In the genomic region with DNA sequence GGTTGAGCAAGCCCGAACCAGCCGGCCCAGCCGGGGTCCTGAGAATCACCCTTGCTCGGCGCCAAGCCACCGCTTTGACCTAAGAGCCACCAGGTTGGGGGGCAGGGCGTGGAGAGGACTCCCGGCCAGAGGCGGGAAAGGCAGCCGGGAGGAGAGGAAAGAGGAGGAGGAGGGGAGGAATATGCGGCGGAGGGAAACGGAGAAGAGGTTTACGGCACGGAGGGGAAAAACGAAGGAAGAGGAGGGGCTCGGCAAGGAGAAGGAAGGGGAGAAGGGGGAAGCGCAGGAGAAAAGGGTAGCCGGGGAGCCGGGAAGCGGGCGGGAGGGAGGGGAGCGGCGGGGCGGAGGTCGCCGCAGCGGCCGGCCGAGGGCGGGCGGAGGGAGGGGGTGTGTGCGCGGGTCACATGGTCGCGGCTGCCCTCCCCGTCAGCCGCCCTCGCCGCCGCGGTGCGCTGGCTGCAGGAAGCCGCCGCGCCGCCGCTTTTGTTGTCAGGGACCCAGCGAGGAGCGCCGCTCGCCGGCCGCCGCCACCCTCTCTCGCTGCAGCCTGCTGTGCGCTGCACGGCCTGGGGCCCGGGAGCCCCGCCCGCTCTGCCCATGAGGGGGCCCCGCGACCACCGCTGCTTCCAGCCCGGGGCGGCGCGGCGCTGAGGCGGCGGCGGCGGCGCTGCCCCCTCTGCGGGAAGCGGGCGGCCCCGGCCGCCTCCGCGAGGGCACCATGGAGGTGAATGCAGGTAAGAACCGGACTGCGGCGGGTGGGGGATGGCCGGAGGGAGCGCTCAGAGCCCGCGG, we compare ENCODE assay signal across 1 cellular context.
TF ChIP-seq lines count a peak whose summit lies in the region.

A gene (plus strand): TSS at position 426 of the 792 bp plus-strand sequence. CDS start 293 bp downstream, at position 719.

TF ChIP-seq in SK-N-SH, 30 proteins besides CTCF, POLR2A, EP300 and RAD21 (continued from another document):
- TF ChIP-seq, protein P1, sequence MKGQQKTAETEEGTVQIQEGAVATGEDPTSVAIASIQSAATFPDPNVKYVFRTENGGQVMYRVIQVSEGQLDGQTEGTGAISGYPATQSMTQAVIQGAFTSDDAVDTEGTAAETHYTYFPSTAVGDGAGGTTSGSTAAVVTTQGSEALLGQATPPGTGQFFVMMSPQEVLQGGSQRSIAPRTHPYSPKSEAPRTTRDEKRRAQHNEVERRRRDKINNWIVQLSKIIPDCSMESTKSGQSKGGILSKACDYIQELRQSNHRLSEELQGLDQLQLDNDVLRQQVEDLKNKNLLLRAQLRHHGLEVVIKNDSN (IDR thresholded peaks at IDR 0.05; ENCODE audit: borderline replicate concordance, low read depth): peak; percentile 84
- TF ChIP-seq, protein P2, sequence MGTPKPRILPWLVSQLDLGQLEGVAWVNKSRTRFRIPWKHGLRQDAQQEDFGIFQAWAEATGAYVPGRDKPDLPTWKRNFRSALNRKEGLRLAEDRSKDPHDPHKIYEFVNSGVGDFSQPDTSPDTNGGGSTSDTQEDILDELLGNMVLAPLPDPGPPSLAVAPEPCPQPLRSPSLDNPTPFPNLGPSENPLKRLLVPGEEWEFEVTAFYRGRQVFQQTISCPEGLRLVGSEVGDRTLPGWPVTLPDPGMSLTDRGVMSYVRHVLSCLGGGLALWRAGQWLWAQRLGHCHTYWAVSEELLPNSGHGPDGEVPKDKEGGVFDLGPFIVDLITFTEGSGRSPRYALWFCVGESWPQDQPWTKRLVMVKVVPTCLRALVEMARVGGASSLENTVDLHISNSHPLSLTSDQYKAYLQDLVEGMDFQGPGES (IDR thresholded peaks at IDR 0.05; ENCODE audit: low read depth, low read length): no peak
- TF ChIP-seq TAF1 (IDR thresholded peaks at IDR 0.05; ENCODE audit: borderline replicate concordance, low read depth, low read length): peak; percentile 68; the same call in 1 of the 2 replicates
- TF ChIP-seq NRF1 (IDR thresholded peaks at IDR 0.05; ENCODE audit: low read depth, low read length): no peak
- TF ChIP-seq, protein P3, sequence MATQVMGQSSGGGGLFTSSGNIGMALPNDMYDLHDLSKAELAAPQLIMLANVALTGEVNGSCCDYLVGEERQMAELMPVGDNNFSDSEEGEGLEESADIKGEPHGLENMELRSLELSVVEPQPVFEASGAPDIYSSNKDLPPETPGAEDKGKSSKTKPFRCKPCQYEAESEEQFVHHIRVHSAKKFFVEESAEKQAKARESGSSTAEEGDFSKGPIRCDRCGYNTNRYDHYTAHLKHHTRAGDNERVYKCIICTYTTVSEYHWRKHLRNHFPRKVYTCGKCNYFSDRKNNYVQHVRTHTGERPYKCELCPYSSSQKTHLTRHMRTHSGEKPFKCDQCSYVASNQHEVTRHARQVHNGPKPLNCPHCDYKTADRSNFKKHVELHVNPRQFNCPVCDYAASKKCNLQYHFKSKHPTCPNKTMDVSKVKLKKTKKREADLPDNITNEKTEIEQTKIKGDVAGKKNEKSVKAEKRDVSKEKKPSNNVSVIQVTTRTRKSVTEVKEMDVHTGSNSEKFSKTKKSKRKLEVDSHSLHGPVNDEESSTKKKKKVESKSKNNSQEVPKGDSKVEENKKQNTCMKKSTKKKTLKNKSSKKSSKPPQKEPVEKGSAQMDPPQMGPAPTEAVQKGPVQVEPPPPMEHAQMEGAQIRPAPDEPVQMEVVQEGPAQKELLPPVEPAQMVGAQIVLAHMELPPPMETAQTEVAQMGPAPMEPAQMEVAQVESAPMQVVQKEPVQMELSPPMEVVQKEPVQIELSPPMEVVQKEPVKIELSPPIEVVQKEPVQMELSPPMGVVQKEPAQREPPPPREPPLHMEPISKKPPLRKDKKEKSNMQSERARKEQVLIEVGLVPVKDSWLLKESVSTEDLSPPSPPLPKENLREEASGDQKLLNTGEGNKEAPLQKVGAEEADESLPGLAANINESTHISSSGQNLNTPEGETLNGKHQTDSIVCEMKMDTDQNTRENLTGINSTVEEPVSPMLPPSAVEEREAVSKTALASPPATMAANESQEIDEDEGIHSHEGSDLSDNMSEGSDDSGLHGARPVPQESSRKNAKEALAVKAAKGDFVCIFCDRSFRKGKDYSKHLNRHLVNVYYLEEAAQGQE (IDR thresholded peaks at IDR 0.05; ENCODE audit: low read depth, low read length): no peak
- TF ChIP-seq MXI1 (IDR thresholded peaks at IDR 0.05; ENCODE audit: low read depth, low read length): peak; percentile 49; the same call in 1 of the 2 replicates
- 0 out of 2 replicates have a peak, but pooled peaks have one; percentile 24 for TF ChIP-seq GABPA (IDR thresholded peaks at IDR 0.05; ENCODE audit: low read depth)
- TF ChIP-seq TEAD4 (IDR thresholded peaks at IDR 0.05; ENCODE audit: borderline replicate concordance, insufficient read depth): no peak
- no peak for TF ChIP-seq FOSL2 (IDR thresholded peaks at IDR 0.05; ENCODE audit: borderline replicate concordance, low read depth)
- TF ChIP-seq, protein P4, sequence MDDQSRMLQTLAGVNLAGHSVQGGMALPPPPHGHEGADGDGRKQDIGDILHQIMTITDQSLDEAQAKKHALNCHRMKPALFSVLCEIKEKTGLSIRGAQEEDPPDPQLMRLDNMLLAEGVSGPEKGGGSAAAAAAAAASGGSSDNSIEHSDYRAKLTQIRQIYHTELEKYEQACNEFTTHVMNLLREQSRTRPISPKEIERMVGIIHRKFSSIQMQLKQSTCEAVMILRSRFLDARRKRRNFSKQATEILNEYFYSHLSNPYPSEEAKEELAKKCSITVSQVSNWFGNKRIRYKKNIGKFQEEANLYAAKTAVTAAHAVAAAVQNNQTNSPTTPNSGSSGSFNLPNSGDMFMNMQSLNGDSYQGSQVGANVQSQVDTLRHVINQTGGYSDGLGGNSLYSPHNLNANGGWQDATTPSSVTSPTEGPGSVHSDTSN (IDR thresholded peaks at IDR 0.05): no peak
- TF ChIP-seq FOXM1 (IDR thresholded peaks at IDR 0.05; ENCODE audit: low read depth): no peak
- TF ChIP-seq GATA2 (CRISPR knock-in tag; IDR thresholded peaks at IDR 0.05): no peak
- TF ChIP-seq, protein P5, sequence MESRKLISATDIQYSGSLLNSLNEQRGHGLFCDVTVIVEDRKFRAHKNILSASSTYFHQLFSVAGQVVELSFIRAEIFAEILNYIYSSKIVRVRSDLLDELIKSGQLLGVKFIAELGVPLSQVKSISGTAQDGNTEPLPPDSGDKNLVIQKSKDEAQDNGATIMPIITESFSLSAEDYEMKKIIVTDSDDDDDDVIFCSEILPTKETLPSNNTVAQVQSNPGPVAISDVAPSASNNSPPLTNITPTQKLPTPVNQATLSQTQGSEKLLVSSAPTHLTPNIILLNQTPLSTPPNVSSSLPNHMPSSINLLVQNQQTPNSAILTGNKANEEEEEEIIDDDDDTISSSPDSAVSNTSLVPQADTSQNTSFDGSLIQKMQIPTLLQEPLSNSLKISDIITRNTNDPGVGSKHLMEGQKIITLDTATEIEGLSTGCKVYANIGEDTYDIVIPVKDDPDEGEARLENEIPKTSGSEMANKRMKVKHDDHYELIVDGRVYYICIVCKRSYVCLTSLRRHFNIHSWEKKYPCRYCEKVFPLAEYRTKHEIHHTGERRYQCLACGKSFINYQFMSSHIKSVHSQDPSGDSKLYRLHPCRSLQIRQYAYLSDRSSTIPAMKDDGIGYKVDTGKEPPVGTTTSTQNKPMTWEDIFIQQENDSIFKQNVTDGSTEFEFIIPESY (IDR thresholded peaks at IDR 0.05; ENCODE audit: borderline replicate concordance, low read depth): no peak
- TF ChIP-seq SMC3 (IDR thresholded peaks at IDR 0.05; ENCODE audit: low read depth, low read length): no peak
